ENCODE assay signal across 11 cellular contexts in genomic region chr5:139181835-139182452, GRCh38. TPM values are rescaled to one million over a fixed set of nuclear protein-coding genes. Genes with fewer than 3 reads are reported as not detected.
A peak's percentile ranks its signal among the peaks of the same experiment; 100 is the strongest.
DNase-seq lines count a peak whose midpoint lies in the region; ATAC-seq and TF ChIP-seq lines count a peak whose summit lies in the region.
"Had no signal": no experiment of that assay in that cellular context is flagged by ENCODE, and none has a peak within 500 bp of the region (broad histone marks: within the 10 kb centered on the region; RNA-seq: fewer than 3 reads in every experiment).

No MANE protein-coding gene starts in this region.

- peaks cover 12% of the 10 kb centered on the region for H3F3A ChIP-seq in neural progenitor cell (ENCODE audit: low read depth)

- H3K4me1 ChIP-seq in BLaER1 (peaks cover 88% of the 10 kb centered on the region), neural progenitor cell (peaks cover 30% of the 10 kb centered on the region)

- H3K9ac ChIP-seq in BLaER1 (no peak overlapping the region; the same call in 1 of the 2 replicates), neural progenitor cell (no peak overlapping the region)

- no peak for TF ChIP-seq RAD21 in Ishikawa (IDR thresholded peaks at IDR 0.05; ENCODE audit: low read depth)

- H3K4me3 ChIP-seq in BLaER1 (no peak overlapping the region), neural progenitor cell (no peak overlapping the region)
- H3K4me3 ChIP-seq: ovary had no signal

- H3K4me2 ChIP-seq in BLaER1 (peak overlapping the region; percentile 76), neural progenitor cell (no peak overlapping the region)

- H3K9me3 Mint-ChIP-seq in chondrocyte (ENCODE audit: low read depth) (no peaks in the 10 kb centered on the region), neural progenitor cell (no peaks in the 10 kb centered on the region)
- H3K9me3 Mint-ChIP-seq in T-helper 2 cell treated with Interferon-gamma antibody and Interleukin-4, amounts not matched to agents 5 μg/mL and 100 μg/mL, for 36 hours: no peaks in the 10 kb centered on the region
- H3K9me3 Mint-ChIP-seq: activated naive CD4-positive, alpha-beta T cell treated with anti-CD3 and anti-CD28 coated beads, Interleukin-2, amount 10 ng/mL, durations not matched to agents 7 days and 5 days had no signal

- H3K27me3 Mint-ChIP-seq in chondrocyte (ENCODE audit: low read depth) (no peaks in the 10 kb centered on the region), neural progenitor cell (ENCODE audit: insufficient read depth, low read depth) (peaks cover 2% of the 10 kb centered on the region)
- H3K27me3 Mint-ChIP-seq in T-helper 2 cell treated with Interferon-gamma antibody and Interleukin-4, amounts not matched to agents 5 μg/mL and 100 μg/mL, for 36 hours (ENCODE audit: low read depth): no peaks in the 10 kb centered on the region
- H3K27me3 Mint-ChIP-seq: activated naive CD4-positive, alpha-beta T cell treated with anti-CD3 and anti-CD28 coated beads, Interleukin-2, amount 10 ng/mL, durations not matched to agents 7 days and 5 days had no signal

- H3K27ac ChIP-seq in BLaER1 (peak overlapping the region; percentile 39; the same call in 1 of the 2 replicates), neural progenitor cell (no peak overlapping the region)

- H3K79me2 ChIP-seq in neural progenitor cell (ENCODE audit: low read depth): no peaks in the 10 kb centered on the region

- peak overlapping the region; percentile 39 for H3K27ac Mint-ChIP-seq in chondrocyte (ENCODE audit: unreplicated experiment)
- peak overlapping the region; percentile 13 for H3K27ac Mint-ChIP-seq in neural progenitor cell
- H3K27ac Mint-ChIP-seq in T-helper 2 cell treated with Interferon-gamma antibody and Interleukin-4, amounts not matched to agents 5 μg/mL and 100 μg/mL, for 36 hours: no peak overlapping the region
- H3K27ac Mint-ChIP-seq: activated naive CD4-positive, alpha-beta T cell treated with anti-CD3 and anti-CD28 coated beads, Interleukin-2, amount 10 ng/mL, durations not matched to agents 7 days and 5 days had no signal

- no peaks in the 10 kb centered on the region for H3K36me3 Mint-ChIP-seq in chondrocyte (ENCODE audit: low read depth)
- no peaks in the 10 kb centered on the region for H3K36me3 Mint-ChIP-seq in neural progenitor cell
- no peaks in the 10 kb centered on the region for H3K36me3 Mint-ChIP-seq in T-helper 2 cell treated with Interferon-gamma antibody and Interleukin-4, amounts not matched to agents 5 μg/mL and 100 μg/mL, for 36 hours (ENCODE audit: low read depth)

- peaks cover 61% of the 10 kb centered on the region for H3K4me1 Mint-ChIP-seq in chondrocyte (ENCODE audit: low read depth)
- H3K4me1 Mint-ChIP-seq in neural progenitor cell: peaks cover 65% of the 10 kb centered on the region
- H3K4me1 Mint-ChIP-seq in T-helper 2 cell treated with Interferon-gamma antibody and Interleukin-4, amounts not matched to agents 5 μg/mL and 100 μg/mL, for 36 hours (ENCODE audit: low read depth): peaks cover 7% of the 10 kb centered on the region
- H3K4me1 Mint-ChIP-seq: activated naive CD4-positive, alpha-beta T cell treated with anti-CD3 and anti-CD28 coated beads, Interleukin-2, amount 10 ng/mL, durations not matched to agents 7 days and 5 days had no signal

- H3K36me3 ChIP-seq in BLaER1 (no peaks in the 10 kb centered on the region), neural progenitor cell (no peaks in the 10 kb centered on the region)
- H3K36me3 ChIP-seq: ovary had no signal

- no peak overlapping the region for H3K4me3 Mint-ChIP-seq in chondrocyte (ENCODE audit: unreplicated experiment)
- no peak overlapping the region for H3K4me3 Mint-ChIP-seq in neural progenitor cell
- no peak overlapping the region for H3K4me3 Mint-ChIP-seq in T-helper 2 cell treated with Interferon-gamma antibody and Interleukin-4, amounts not matched to agents 5 μg/mL and 100 μg/mL, for 36 hours
- H3K4me3 Mint-ChIP-seq: activated naive CD4-positive, alpha-beta T cell treated with anti-CD3 and anti-CD28 coated beads, Interleukin-2, amount 10 ng/mL, durations not matched to agents 7 days and 5 days had no signal

- DNase-seq in chondrocyte (ENCODE audit: low spot score): no peak
- DNase-seq in neural progenitor cell (ENCODE audit: low spot score): no peak
- DNase-seq in stimulated activated CD8-positive, alpha-beta memory T cell treated with anti-CD3 and anti-CD28 coated beads, Interleukin-4, amount 100 ng/mL, for 48 hours: no peak
- no peak for DNase-seq in T-helper 2 cell treated with Interferon-gamma antibody and Interleukin-4, amounts not matched to agents 5 μg/mL and 100 μg/mL, for 36 hours (ENCODE audit: low spot score)
- DNase-seq: activated naive CD4-positive, alpha-beta T cell treated with anti-CD3 and anti-CD28 coated beads, Interleukin-2, amount 10 ng/mL, durations not matched to agents 7 days and 5 days; NCI-H526 treated with DMSO at 0.1 percent for 48 hours had no signal

- TF ChIP-seq EP300 in Ishikawa (IDR thresholded peaks at IDR 0.05; ENCODE audit: borderline replicate concordance): no peak

- peaks cover 68% of the 10 kb centered on the region for H4K20me1 ChIP-seq in BLaER1
- no peaks in the 10 kb centered on the region for H4K20me1 ChIP-seq in neural progenitor cell (ENCODE audit: low read depth)

- TF ChIP-seq CTCF in chondrocyte (IDR thresholded peaks at IDR 0.05) (no peak), neural progenitor cell (IDR thresholded peaks at IDR 0.05) (no peak)

- no peak overlapping the region for H2AFZ ChIP-seq in neural progenitor cell (replicated peaks)

- H3K9me3 ChIP-seq in BLaER1 (no peaks in the 10 kb centered on the region), neural progenitor cell (ENCODE audit: low read depth) (no peaks in the 10 kb centered on the region)
- H3K9me3 ChIP-seq: ovary had no signal

- ATAC-seq in activated CD4-positive, CD25-positive, alpha-beta regulatory T cell treated with anti-CD3 and anti-CD28 coated beads, Interleukin-2, amount 50 U/mL, for 24 hours: no peak
- no peak for ATAC-seq in GM18909 (IDR thresholded peaks at IDR 0.05; ENCODE audit: poor library complexity, unreplicated experiment)

- H3K27me3 ChIP-seq in BLaER1 (no peaks in the 10 kb centered on the region), neural progenitor cell (no peaks in the 10 kb centered on the region)
- H3K27me3 ChIP-seq: ovary had no signal

TF ChIP-seq in Ishikawa, 13 proteins besides CTCF, POLR2A, EP300 and RAD21:
- TF ChIP-seq CEBPB (IDR thresholded peaks at IDR 0.05) (peak; percentile 72), FOXM1 (IDR thresholded peaks at IDR 0.05; ENCODE audit: borderline replicate concordance, low read depth) (no peak), TCF12 (IDR thresholded peaks at IDR 0.05; ENCODE audit: low read depth) (no peak), REST (IDR thresholded peaks at IDR 0.05; ENCODE audit: low read depth) (no peak), CREB1 (IDR thresholded peaks at IDR 0.05; ENCODE audit: low read depth) (no peak), USF1 (IDR thresholded peaks at IDR 0.05) (no peak), TEAD4 (IDR thresholded peaks at IDR 0.05) (no peak), YY1 (IDR thresholded peaks at IDR 0.05; ENCODE audit: low read depth) (no peak)

RNA-seq across cellular contexts. Expression of gene SIL1, which starts 16.2 kb away (rescaled TPM):
- total RNA-seq in chondrocyte: 71.1 to 87.4 TPM (median 76.2 TPM) in 3 replicates
- 5.5 and 9.7 TPM in 2 replicates for total RNA-seq in neural progenitor cell (ENCODE audit: low replicate concordance)
